8 cellular contexts compared by ENCODE assay signal in genomic region chr4:139419388-139419914, GRCh38. TPM values are rescaled to one million over a fixed set of nuclear protein-coding genes. Genes with fewer than 3 reads are reported as not detected.
A peak's percentile ranks its signal among the peaks of the same experiment; 100 is the strongest.
DNase-seq lines count a peak whose midpoint lies in the region; ATAC-seq, FAIRE-seq and TF ChIP-seq lines count a peak whose summit lies in the region.

No MANE protein-coding gene starts in this region.

- peak overlapping the region in 6 of 8 donors; percentile 8 to 91 (median 74) for H3K27ac Mint-ChIP-seq in CD8-positive, alpha-beta memory T cell
- peak overlapping the region; percentile 56 for H3K27ac Mint-ChIP-seq in mesothelial cell of epicardium

- no peak overlapping the region for H3K4me3 Mint-ChIP-seq in CD8-positive, alpha-beta memory T cell
- no peak overlapping the region for H3K4me3 Mint-ChIP-seq in mesothelial cell of epicardium

- TF ChIP-seq CTCF in bronchial epithelial cell (IDR thresholded peaks at IDR 0.05; ENCODE audit: insufficient read depth, low read length, severe bottlenecking) (no peak), mesothelial cell of epicardium (IDR thresholded peaks at IDR 0.05; ENCODE audit: unreplicated experiment) (no peak)

- H3K36me3 ChIP-seq in CD8-positive, alpha-beta memory T cell (ENCODE audit: insufficient read depth, low read length) = no peaks in the 10 kb centered on the region
- no peaks in the 10 kb centered on the region for H3K36me3 ChIP-seq in bronchial epithelial cell (ENCODE audit: control insufficient read depth, insufficient read depth, low read length)

- H3K27me3 Mint-ChIP-seq in CD8-positive, alpha-beta memory T cell = no peaks in the 10 kb centered on the region
- no peaks in the 10 kb centered on the region for H3K27me3 Mint-ChIP-seq in mesothelial cell of epicardium (ENCODE audit: low read depth)

- no peak overlapping the region for H3K27ac ChIP-seq in CD8-positive, alpha-beta memory T cell (ENCODE audit: low read depth, low read length)

- peaks cover 6 to 15% (median 11%) of the 10 kb centered on the region in 3 donors for H3K4me1 Mint-ChIP-seq in CD8-positive, alpha-beta memory T cell
- H3K4me1 Mint-ChIP-seq in mesothelial cell of epicardium = peaks cover 4% of the 10 kb centered on the region

- CTCF ChIA-PET in CD8-positive, alpha-beta memory T cell (lab: Charles Lee) = interaction anchor here (2.4 kb wide), 1 partner anchor 34 kb away, joined by 7 read pairs; no protein-coding TSS in a partner anchor

- DNase-seq in CD8-positive, alpha-beta memory T cell = peak in 1 of 5 donors; percentile 5
- DNase-seq in M059J (ENCODE audit: low read depth) (peak; percentile 52), bronchial epithelial cell (ENCODE audit: low read depth) (peak; percentile 96), mesothelial cell of epicardium (ENCODE audit: low spot score in 2 of 2, unreplicated experiment in 2 of 2) (no peak), GOT3 (lab: John Stamatoyannopoulos, UW) (no peak), mesenteric fat pad (ENCODE audit: low spot score) (no peak)
- no peak for DNase-seq in stimulated activated CD4-positive, alpha-beta T cell treated with anti-CD3 and anti-CD28 coated beads, Interleukin-4, amount 100 ng/mL, for 1 hour

- no peaks in the 10 kb centered on the region for H3K9me3 ChIP-seq in CD8-positive, alpha-beta memory T cell (ENCODE audit: low read length)

- peak; percentile 71 for ATAC-seq in GM21528 (IDR thresholded peaks at IDR 0.05; ENCODE audit: low FRiP score, unreplicated experiment)

- no peaks in the 10 kb centered on the region for H3K4me1 ChIP-seq in CD8-positive, alpha-beta memory T cell (ENCODE audit: insufficient read depth, low read length)

- H3K9me3 Mint-ChIP-seq in CD8-positive, alpha-beta memory T cell = peaks cover 8 to 18% (median 13%) of the 10 kb centered on the region in 5 donors
- peaks cover 48% of the 10 kb centered on the region for H3K9me3 Mint-ChIP-seq in mesothelial cell of epicardium

- peaks cover 14 to 28% (median 15%) of the 10 kb centered on the region in 3 donors for H3K36me3 Mint-ChIP-seq in CD8-positive, alpha-beta memory T cell
- peaks cover 59% of the 10 kb centered on the region for H3K36me3 Mint-ChIP-seq in mesothelial cell of epicardium

- H3K27me3 ChIP-seq in CD8-positive, alpha-beta memory T cell (ENCODE audit: insufficient read depth, low read length, poor library complexity, severe bottlenecking) = no peaks in the 10 kb centered on the region
- H3K27me3 ChIP-seq in bronchial epithelial cell (ENCODE audit: control insufficient read depth, insufficient read depth, low read length) = no peaks in the 10 kb centered on the region

- POLR2A ChIA-PET in CD8-positive, alpha-beta memory T cell (lab: Charles Lee) = no interaction called here

- no peak overlapping the region for H3K4me3 ChIP-seq in CD8-positive, alpha-beta memory T cell (ENCODE audit: low read length)
- H3K4me3 ChIP-seq in bronchial epithelial cell (ENCODE audit: low read depth, low read length) = no peak overlapping the region

- FAIRE-seq in bronchial epithelial cell (lab: Jason Lieb, UNC) = no peak

RNA-seq across cellular contexts. Expression of gene RAB33B, which starts 34.5 kb away (rescaled TPM):
- total RNA-seq in CD8-positive, alpha-beta memory T cell = 1 to 10 TPM; 5.6 to 6.2 TPM
- polyA plus RNA-seq in CD8-positive, alpha-beta memory T cell = 8.4 TPM
- 6.8 and 7.6 TPM in 2 replicates for total RNA-seq in M059J (2014; rRNA removed; shearing (Covaris generic))
- total RNA-seq in bronchial epithelial cell = 9.2 and 10.0 TPM in 2 replicates
- 9.2 to 10.4 TPM (median 9.8 TPM) in 3 replicates for total RNA-seq in mesothelial cell of epicardium
- total RNA-seq in mesenteric fat pad = 7.1 TPM

Comparison
In these comparisons a context has a peak if more than half of its experiments do, and no peak if none do; other contexts are left out.
1. DNase-seq: peak in M059J (single experiment) and bronchial epithelial cell (single experiment); none in mesothelial cell of epicardium (0 of 2), GOT3 (single experiment), mesenteric fat pad (single experiment) and stimulated activated CD4-positive, alpha-beta T cell treated with anti-CD3 and anti-CD28 coated beads, Interleukin-4, amount 100 ng/mL, for 1 hour (single experiment).